In the genomic region with DNA sequence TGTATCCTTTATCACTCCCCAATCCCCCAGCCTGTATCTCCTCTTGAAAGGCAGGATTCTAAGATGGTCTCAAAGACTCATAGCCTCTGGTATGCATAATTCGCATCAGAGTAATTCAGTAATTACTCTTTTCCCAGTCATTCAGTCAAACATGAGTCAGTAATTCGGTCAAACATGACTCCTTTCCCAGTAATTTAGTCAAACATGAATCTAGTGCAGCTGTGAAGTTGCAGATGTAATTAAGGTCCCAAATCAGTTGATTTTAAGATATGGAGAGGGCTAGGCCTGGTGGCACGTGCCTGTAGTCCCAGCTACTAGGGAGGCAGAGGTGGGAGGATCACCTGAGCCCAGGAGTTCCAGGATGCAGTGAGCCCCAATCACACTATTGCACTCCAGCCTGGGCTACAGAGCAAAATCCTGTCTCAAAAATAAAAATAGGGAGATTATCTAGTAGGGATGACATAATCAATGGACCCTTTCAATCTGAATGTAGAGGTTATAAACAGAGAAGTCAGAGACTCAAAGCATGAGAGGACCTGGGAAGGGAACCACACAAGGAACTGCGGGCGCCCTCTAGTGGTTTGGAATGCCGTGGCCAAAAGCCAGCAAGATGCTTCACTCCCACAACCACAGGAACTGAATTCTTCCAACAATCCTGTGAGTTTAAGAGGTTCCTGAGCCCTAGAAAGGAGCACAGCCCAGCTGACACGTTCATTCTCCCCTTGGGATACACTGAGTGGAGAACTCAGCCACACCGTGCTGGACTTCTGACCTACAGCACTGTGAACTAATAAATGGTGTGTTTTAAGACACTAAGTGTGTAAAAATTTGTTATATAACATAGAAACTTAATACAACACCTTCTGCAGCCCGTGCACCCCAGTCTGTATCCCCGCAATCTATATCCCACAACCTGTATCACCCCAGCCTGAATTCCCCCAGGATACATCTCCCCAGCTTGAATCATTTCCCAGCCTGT, we compare ENCODE assay signal across 8 cellular contexts. TPM values are rescaled to one million over a fixed set of nuclear protein-coding genes. Genes with fewer than 3 reads are reported as not detected.
DNase-seq lines count a peak whose midpoint lies in the region; ATAC-seq and TF ChIP-seq lines count a peak whose summit lies in the region.

No MANE protein-coding gene starts in this region.

- intact Hi-C loops in right cardiac atrium (cut with DNase I) (loop anchor here (2.0 to 10.0 kb wide), 3 partner anchors 51 to 59 kb away; no protein-coding TSS in a partner anchor), gastrocnemius medialis (cut with DNase I; ENCODE audit: low total_unique reads) (loop anchor here (2.0 kb wide), 1 partner anchor 57 kb away; no protein-coding TSS in a partner anchor)

- peak; percentile 66 for ATAC-seq in GM21576 (IDR thresholded peaks at IDR 0.05; ENCODE audit: unreplicated experiment)
- ATAC-seq in right cardiac atrium, result peak; percentile 78 to 81
- peak; percentile 45 to 46 for ATAC-seq in gastrocnemius medialis
- ATAC-seq in GM21528 (IDR thresholded peaks at IDR 0.05; ENCODE audit: low FRiP score, unreplicated experiment), result no peak

- in situ Hi-C loops in gastrocnemius medialis (cut with MboI; ENCODE audit: low sequenced_read_pairs in 4 of 4), result loop anchor here in 1 of 4 donors (10.0 kb wide), 1 partner anchor 61 kb away; no protein-coding TSS in a partner anchor

- H3K4me3 ChIP-seq in right cardiac atrium (ENCODE audit: low read length) (no peak overlapping the region), gastrocnemius medialis (no peak overlapping the region)

- H3K9me3 ChIP-seq in right cardiac atrium (ENCODE audit: control insufficient read depth, low read length) (no peaks in the 10 kb centered on the region), gastrocnemius medialis (no peaks in the 10 kb centered on the region)

- H3K27me3 ChIP-seq in right cardiac atrium (ENCODE audit: control insufficient read depth, insufficient read depth) (no peaks in the 10 kb centered on the region), gastrocnemius medialis (no peaks in the 10 kb centered on the region)

- peak; percentile 47 to 80 (median 60) for TF ChIP-seq CTCF in gastrocnemius medialis (IDR thresholded peaks at IDR 0.05 in 4 of 5, conservative IDR thresholded peaks at IDR 0.05 in 1 of 5)

- WGBS in right cardiac atrium, result 34% methylated on average over 10 of the region's 10 CpGs

- H3K27ac ChIP-seq in right cardiac atrium (ENCODE audit: low read length) (no peak overlapping the region), gastrocnemius medialis (no peak overlapping the region)

- no peaks in the 10 kb centered on the region for H3K36me3 ChIP-seq in gastrocnemius medialis

- TF ChIP-seq POLR2A in gastrocnemius medialis (IDR thresholded peaks at IDR 0.05), result no peak

- DNase-seq in CD1c-positive myeloid dendritic cell (ENCODE audit: extremely low spot score) (peak; percentile 82), NCI-H187 treated with DMSO at 0.1 percent for 48 hours (lab: John Stamatoyannopoulos, UW) (peak; percentile 16), T-helper 2 cell (peak; percentile 22 to 67 (median 53)), amniotic stem cell (lab: John Stamatoyannopoulos, UW) (peak; percentile 67), right cardiac atrium (peak; percentile 85 to 94 (median 93)), gastrocnemius medialis (peak; percentile 17 to 61)

- peaks cover 2% of the 10 kb centered on the region for H3K4me1 ChIP-seq in right cardiac atrium (ENCODE audit: control insufficient read depth, insufficient read depth, low read length)
- peaks cover 0 to 2% of the 10 kb centered on the region in 2 donors for H3K4me1 ChIP-seq in gastrocnemius medialis

RNA-seq across cellular contexts. Expression of a gene that starts 14.3 kb away (rescaled TPM):
- total RNA-seq in right cardiac atrium (1 to 10 TPM; 5.4 to 9.9 (median 8.4) TPM), gastrocnemius medialis (1 to 10 TPM; 1.2 to 3.7 (median 2.0) TPM)
- polyA plus RNA-seq in right cardiac atrium, result 2.1 TPM

RNA-seq across cellular contexts. Expression of a gene that starts 33.7 kb away (rescaled TPM):
- total RNA-seq in right cardiac atrium (10 to 100 TPM; 71.3 to 80.1 (median 74.3) TPM), gastrocnemius medialis (100 to 1,000 TPM in 2 of 4 donors, 10 to 100 TPM in 2; 70.6 to 104 (median 88.8) TPM)
- 130 TPM for polyA plus RNA-seq in right cardiac atrium

Comparison
In these comparisons a context has a peak if more than half of its experiments do, and no peak if none do; other contexts are left out.
1. DNase-seq: peak in every context shown above with its lines; median percentile 93 in right cardiac atrium; 82 in CD1c-positive myeloid dendritic cell; 67 in amniotic stem cell; 53 in T-helper 2 cell; 39 in gastrocnemius medialis; 16 in NCI-H187 treated with DMSO at 0.1 percent for 48 hours.